In the genomic region with DNA sequence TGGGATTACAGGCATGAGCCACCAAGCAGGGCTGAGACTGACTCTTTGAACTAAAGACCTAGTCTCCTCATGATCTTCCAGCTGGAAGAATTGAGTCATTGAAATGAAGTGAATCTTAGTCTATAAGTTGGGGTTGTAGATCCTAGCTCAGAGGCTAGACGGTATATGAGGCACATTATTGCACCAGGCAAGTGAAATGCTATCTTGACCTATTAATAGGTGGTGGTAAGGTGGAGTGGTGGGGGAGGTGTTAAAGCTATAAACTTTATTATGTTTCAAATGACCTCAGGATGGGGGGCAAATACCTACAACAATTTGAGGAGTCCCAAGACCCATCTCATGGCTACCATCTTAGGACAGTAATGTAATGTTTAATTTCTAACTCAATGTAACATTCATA, we compare ENCODE assay signal across 2 cellular contexts.
TF ChIP-seq lines count a peak whose summit lies in the region.

No MANE protein-coding gene starts in this region.

TF ChIP-seq in GM23338, 12 proteins besides CTCF, POLR2A, EP300 and RAD21 (continued from another document):
- TF ChIP-seq, protein P1, sequence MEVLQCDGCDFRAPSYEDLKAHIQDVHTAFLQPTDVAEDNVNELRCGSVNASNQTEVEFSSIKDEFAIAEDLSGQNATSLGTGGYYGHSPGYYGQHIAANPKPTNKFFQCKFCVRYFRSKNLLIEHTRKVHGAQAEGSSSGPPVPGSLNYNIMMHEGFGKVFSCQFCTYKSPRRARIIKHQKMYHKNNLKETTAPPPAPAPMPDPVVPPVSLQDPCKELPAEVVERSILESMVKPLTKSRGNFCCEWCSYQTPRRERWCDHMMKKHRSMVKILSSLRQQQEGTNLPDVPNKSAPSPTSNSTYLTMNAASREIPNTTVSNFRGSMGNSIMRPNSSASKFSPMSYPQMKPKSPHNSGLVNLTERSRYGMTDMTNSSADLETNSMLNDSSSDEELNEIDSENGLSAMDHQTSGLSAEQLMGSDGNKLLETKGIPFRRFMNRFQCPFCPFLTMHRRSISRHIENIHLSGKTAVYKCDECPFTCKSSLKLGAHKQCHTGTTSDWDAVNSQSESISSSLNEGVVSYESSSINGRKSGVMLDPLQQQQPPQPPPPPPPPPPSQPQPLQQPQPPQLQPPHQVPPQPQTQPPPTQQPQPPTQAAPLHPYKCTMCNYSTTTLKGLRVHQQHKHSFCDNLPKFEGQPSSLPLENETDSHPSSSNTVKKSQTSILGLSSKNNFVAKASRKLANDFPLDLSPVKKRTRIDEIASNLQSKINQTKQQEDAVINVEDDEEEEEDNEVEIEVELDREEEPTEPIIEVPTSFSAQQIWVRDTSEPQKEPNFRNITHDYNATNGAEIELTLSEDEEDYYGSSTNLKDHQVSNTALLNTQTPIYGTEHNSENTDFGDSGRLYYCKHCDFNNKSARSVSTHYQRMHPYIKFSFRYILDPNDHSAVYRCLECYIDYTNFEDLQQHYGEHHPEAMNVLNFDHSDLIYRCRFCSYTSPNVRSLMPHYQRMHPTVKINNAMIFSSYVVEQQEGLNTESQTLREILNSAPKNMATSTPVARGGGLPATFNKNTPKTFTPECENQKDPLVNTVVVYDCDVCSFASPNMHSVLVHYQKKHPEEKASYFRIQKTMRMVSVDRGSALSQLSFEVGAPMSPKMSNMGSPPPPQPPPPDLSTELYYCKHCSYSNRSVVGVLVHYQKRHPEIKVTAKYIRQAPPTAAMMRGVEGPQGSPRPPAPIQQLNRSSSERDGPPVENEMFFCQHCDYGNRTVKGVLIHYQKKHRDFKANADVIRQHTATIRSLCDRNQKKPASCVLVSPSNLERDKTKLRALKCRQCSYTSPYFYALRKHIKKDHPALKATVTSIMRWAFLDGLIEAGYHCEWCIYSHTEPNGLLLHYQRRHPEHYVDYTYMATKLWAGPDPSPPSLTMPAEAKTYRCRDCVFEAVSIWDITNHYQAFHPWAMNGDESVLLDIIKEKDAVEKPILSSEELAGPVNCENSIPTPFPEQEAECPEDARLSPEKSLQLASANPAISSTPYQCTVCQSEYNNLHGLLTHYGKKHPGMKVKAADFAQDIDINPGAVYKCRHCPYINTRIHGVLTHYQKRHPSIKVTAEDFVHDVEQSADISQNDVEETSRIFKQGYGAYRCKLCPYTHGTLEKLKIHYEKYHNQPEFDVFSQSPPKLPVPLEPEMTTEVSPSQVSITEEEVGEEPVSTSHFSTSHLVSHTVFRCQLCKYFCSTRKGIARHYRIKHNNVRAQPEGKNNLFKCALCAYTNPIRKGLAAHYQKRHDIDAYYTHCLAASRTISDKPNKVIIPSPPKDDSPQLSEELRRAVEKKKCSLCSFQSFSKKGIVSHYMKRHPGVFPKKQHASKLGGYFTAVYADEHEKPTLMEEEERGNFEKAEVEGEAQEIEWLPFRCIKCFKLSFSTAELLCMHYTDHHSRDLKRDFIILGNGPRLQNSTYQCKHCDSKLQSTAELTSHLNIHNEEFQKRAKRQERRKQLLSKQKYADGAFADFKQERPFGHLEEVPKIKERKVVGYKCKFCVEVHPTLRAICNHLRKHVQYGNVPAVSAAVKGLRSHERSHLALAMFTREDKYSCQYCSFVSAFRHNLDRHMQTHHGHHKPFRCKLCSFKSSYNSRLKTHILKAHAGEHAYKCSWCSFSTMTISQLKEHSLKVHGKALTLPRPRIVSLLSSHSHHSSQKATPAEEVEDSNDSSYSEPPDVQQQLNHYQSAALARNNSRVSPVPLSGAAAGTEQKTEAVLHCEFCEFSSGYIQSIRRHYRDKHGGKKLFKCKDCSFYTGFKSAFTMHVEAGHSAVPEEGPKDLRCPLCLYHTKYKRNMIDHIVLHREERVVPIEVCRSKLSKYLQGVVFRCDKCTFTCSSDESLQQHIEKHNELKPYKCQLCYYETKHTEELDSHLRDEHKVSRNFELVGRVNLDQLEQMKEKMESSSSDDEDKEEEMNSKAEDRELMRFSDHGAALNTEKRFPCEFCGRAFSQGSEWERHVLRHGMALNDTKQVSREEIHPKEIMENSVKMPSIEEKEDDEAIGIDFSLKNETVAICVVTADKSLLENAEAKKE (CRISPR knock-in tag; IDR thresholded peaks at IDR 0.05), result no peak
- TF ChIP-seq ZNF114 (CRISPR knock-in tag; IDR thresholded peaks at IDR 0.05), result no peak
- TF ChIP-seq ZNF331 (CRISPR knock-in tag; IDR thresholded peaks at IDR 0.05; ENCODE audit: low read depth), result no peak
- TF ChIP-seq NANOG (IDR thresholded peaks at IDR 0.05; ENCODE audit: borderline replicate concordance), result no peak
- TF ChIP-seq EZH2 (IDR thresholded peaks at IDR 0.05; ENCODE audit: low read depth, unreplicated experiment), result no peak
- TF ChIP-seq JUNB (IDR thresholded peaks at IDR 0.05; ENCODE audit: unreplicated experiment), result no peak
- TF ChIP-seq, protein P2, sequence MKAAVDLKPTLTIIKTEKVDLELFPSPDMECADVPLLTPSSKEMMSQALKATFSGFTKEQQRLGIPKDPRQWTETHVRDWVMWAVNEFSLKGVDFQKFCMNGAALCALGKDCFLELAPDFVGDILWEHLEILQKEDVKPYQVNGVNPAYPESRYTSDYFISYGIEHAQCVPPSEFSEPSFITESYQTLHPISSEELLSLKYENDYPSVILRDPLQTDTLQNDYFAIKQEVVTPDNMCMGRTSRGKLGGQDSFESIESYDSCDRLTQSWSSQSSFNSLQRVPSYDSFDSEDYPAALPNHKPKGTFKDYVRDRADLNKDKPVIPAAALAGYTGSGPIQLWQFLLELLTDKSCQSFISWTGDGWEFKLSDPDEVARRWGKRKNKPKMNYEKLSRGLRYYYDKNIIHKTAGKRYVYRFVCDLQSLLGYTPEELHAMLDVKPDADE (IDR thresholded peaks at IDR 0.05), result no peak
- no peak for TF ChIP-seq CREB1 (CRISPR knock-in tag; IDR thresholded peaks at IDR 0.05; ENCODE audit: low read depth)
- TF ChIP-seq EZH2phosphoT487 (IDR thresholded peaks at IDR 0.05; ENCODE audit: unreplicated experiment), result no peak
- TF ChIP-seq, protein P3, sequence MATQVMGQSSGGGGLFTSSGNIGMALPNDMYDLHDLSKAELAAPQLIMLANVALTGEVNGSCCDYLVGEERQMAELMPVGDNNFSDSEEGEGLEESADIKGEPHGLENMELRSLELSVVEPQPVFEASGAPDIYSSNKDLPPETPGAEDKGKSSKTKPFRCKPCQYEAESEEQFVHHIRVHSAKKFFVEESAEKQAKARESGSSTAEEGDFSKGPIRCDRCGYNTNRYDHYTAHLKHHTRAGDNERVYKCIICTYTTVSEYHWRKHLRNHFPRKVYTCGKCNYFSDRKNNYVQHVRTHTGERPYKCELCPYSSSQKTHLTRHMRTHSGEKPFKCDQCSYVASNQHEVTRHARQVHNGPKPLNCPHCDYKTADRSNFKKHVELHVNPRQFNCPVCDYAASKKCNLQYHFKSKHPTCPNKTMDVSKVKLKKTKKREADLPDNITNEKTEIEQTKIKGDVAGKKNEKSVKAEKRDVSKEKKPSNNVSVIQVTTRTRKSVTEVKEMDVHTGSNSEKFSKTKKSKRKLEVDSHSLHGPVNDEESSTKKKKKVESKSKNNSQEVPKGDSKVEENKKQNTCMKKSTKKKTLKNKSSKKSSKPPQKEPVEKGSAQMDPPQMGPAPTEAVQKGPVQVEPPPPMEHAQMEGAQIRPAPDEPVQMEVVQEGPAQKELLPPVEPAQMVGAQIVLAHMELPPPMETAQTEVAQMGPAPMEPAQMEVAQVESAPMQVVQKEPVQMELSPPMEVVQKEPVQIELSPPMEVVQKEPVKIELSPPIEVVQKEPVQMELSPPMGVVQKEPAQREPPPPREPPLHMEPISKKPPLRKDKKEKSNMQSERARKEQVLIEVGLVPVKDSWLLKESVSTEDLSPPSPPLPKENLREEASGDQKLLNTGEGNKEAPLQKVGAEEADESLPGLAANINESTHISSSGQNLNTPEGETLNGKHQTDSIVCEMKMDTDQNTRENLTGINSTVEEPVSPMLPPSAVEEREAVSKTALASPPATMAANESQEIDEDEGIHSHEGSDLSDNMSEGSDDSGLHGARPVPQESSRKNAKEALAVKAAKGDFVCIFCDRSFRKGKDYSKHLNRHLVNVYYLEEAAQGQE (IDR thresholded peaks at IDR 0.05; ENCODE audit: unreplicated experiment), result no peak

TF ChIP-seq in WTC11, 78 proteins besides CTCF, POLR2A, EP300 and RAD21 (continued from another document):
- TF ChIP-seq, protein P4, sequence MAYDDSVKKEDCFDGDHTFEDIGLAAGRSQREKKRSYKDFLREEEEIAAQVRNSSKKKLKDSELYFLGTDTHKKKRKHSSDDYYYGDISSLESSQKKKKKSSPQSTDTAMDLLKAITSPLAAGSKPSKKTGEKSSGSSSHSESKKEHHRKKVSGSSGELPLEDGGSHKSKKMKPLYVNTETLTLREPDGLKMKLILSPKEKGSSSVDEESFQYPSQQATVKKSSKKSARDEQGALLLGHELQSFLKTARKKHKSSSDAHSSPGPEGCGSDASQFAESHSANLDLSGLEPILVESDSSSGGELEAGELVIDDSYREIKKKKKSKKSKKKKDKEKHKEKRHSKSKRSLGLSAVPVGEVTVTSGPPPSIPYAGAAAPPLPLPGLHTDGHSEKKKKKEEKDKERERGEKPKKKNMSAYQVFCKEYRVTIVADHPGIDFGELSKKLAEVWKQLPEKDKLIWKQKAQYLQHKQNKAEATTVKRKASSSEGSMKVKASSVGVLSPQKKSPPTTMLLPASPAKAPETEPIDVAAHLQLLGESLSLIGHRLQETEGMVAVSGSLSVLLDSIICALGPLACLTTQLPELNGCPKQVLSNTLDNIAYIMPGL (CRISPR knock-in tag; IDR thresholded peaks at IDR 0.05), result no peak
- no peak for TF ChIP-seq OVOL2 (CRISPR knock-in tag; IDR thresholded peaks at IDR 0.05; ENCODE audit: borderline replicate concordance)
TF ChIP-seq in WTC11: peak in this region for 0.
